1 cellular context compared by ENCODE assay signal in genomic region chr14:49945448-49946319, GRCh38.
TF ChIP-seq lines count a peak whose summit lies in the region.

No MANE protein-coding gene starts in this region.

TF ChIP-seq in HepG2, 621 proteins besides CTCF, POLR2A, EP300 and RAD21 (continued from another document):
- TF ChIP-seq ARID5B (CRISPR knock-in tag; IDR thresholded peaks at IDR 0.05): no peak
- no peak for TF ChIP-seq ZNF570 (CRISPR knock-in tag; IDR thresholded peaks at IDR 0.05; ENCODE audit: borderline replicate concordance)
- TF ChIP-seq ZBTB38 (CRISPR knock-in tag; IDR thresholded peaks at IDR 0.05): peak; percentile 82
- TF ChIP-seq ZNF326 (CRISPR knock-in tag; IDR thresholded peaks at IDR 0.05; ENCODE audit: borderline replicate concordance): no peak
- no peak for TF ChIP-seq ZNF510 (CRISPR knock-in tag; IDR thresholded peaks at IDR 0.05; ENCODE audit: low read depth)
- TF ChIP-seq ZMYM3 (CRISPR knock-in tag; IDR thresholded peaks at IDR 0.05): no peak
- 0 out of 2 replicates have a peak, but pooled peaks have one; percentile 34 for TF ChIP-seq HNF4G (IDR thresholded peaks at IDR 0.05; ENCODE audit: borderline replicate concordance, low read depth, low read length)
- TF ChIP-seq HNF4G (CRISPR knock-in tag; IDR thresholded peaks at IDR 0.05; ENCODE audit: borderline replicate concordance, low read depth): no peak
- TF ChIP-seq ZNF687 (CRISPR knock-in tag; IDR thresholded peaks at IDR 0.05): 0 out of 2 replicates have a peak, but pooled peaks have one; percentile 19
- no peak for TF ChIP-seq KLF16 (CRISPR knock-in tag; IDR thresholded peaks at IDR 0.05)
- no peak for TF ChIP-seq REST (IDR thresholded peaks at IDR 0.05; ENCODE audit: borderline replicate concordance in 1 of 2, low read depth in 1 of 2, low read length in 2 of 2)
- TF ChIP-seq FOXP1 (IDR thresholded peaks at IDR 0.05): no peak
- TF ChIP-seq FOXP1 (CRISPR knock-in tag; IDR thresholded peaks at IDR 0.05): no peak
- TF ChIP-seq THAP8 (CRISPR knock-in tag; IDR thresholded peaks at IDR 0.05; ENCODE audit: borderline replicate concordance): no peak
- no peak for TF ChIP-seq SNAPC2 (CRISPR knock-in tag; IDR thresholded peaks at IDR 0.05)
- no peak for TF ChIP-seq ZNF788 (CRISPR knock-in tag; IDR thresholded peaks at IDR 0.05; ENCODE audit: borderline replicate concordance)
- no peak for TF ChIP-seq ZFP91 (CRISPR knock-in tag; IDR thresholded peaks at IDR 0.05; ENCODE audit: borderline replicate concordance)
- no peak for TF ChIP-seq ZUFSP (CRISPR knock-in tag; IDR thresholded peaks at IDR 0.05; ENCODE audit: borderline replicate concordance)
- no peak for TF ChIP-seq PPARG (CRISPR knock-in tag; conservative IDR thresholded peaks at IDR 0.05)
- no peak for TF ChIP-seq NR2F6 (IDR thresholded peaks at IDR 0.05)
- 0 out of 2 replicates have a peak, but pooled peaks have one; percentile 8 for TF ChIP-seq NR2F6 (CRISPR knock-in tag; IDR thresholded peaks at IDR 0.05)
- TF ChIP-seq ARID4A (CRISPR knock-in tag; IDR thresholded peaks at IDR 0.05; ENCODE audit: borderline replicate concordance): no peak
- 0 out of 2 replicates have a peak, but pooled peaks have one; percentile 10 for TF ChIP-seq RXRB (CRISPR knock-in tag; IDR thresholded peaks at IDR 0.05; ENCODE audit: borderline replicate concordance)
- TF ChIP-seq PRDM4 (CRISPR knock-in tag; IDR thresholded peaks at IDR 0.05; ENCODE audit: borderline replicate concordance): no peak
TF ChIP-seq in HepG2: peak in this region for 10.
